In the genomic region with DNA sequence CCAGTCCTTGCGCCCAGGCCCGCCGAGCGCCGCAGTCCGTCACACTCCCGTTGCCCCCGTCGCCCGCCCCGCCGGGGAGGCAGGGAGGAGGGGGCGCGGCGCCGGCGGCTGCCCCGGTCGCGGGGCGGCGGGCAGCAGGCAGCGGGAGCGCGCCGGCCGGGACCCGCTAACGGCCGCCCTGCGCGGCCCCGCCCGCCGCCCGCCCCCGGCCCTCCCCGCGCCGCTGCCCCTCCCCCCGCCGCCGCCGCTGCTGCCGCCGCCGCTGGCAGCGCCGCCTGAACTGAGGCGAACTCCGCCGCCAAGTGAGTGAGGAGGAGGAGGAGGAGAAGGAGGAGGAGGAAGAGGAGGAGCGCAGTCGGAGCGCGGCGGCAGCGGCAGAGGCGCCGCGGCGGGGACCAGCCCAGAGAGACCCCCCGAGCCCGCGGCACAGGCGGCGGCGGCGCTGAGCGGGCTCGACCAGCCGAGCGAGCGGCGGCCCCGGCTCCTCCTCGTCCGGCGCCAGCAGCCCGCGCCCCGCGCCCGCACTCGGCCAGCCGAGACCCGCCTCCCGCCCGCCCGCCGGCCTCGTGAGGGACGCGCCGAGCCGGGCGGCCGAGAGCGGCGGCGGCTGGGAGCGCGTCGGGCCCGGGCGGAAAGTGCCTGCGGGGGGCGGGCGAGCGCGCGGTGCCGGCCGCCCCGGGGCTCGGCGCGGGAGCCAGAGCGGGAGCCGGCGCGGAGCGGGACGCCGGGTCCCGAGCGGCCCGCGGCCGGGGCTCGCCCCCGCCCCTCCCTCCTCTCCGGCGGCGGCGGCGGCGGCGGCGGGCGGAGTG, we compare ENCODE assay signal across 8 cellular contexts. TPM values are rescaled to one million over a fixed set of nuclear protein-coding genes. Genes with fewer than 3 reads are reported as not detected.
DNase-seq lines count a peak whose midpoint lies in the region; ATAC-seq lines count a peak whose summit lies in the region.

Gene QKI, plus strand, starts transcription at position 352 of the 809 bp plus-strand sequence. CDS start 476 bp downstream, outside the sequence.

- H3K9me3 Mint-ChIP-seq in effector memory CD8-positive, alpha-beta T cell: no peaks in the 10 kb centered on the region

- peaks cover 31% of the 10 kb centered on the region for H3K36me3 Mint-ChIP-seq in effector memory CD8-positive, alpha-beta T cell (ENCODE audit: insufficient read depth)

- H3K27ac Mint-ChIP-seq in effector memory CD8-positive, alpha-beta T cell: peak within 1 kb of the TSS; percentile 80 to 90

- H3K4me1 Mint-ChIP-seq in effector memory CD8-positive, alpha-beta T cell (ENCODE audit: low read depth in 2 of 2): peaks cover 25 to 37% of the 10 kb centered on the region in 2 donors

- DNase-seq in NCI-H82 (lab: John Stamatoyannopoulos, UW) (peak; percentile 81), NCI-H82 treated with DMSO at 0.1 percent for 48 hours (lab: John Stamatoyannopoulos, UW; ENCODE audit: unreplicated experiment) (no peak), NCI-H526 treated with DMSO at 0.1 percent for 48 hours (lab: John Stamatoyannopoulos, UW) (peak; percentile 59), mesenteric fat pad (ENCODE audit: low spot score) (peak; percentile 93)
- peak; percentile 88 for DNase-seq in activated CD8-positive, alpha-beta memory T cell treated with anti-CD3 and anti-CD28 coated beads for 24 hours
- DNase-seq in effector memory CD8-positive, alpha-beta T cell: peak; percentile 71 to 76 (median 74)
- DNase-seq in stimulated activated CD8-positive, alpha-beta memory T cell treated with anti-CD3 and anti-CD28 coated beads, Interleukin-15, amount 100 ng/mL, for 1 hour (ENCODE audit: low read depth): peak; percentile 59

- peak within 1 kb of the TSS; percentile 88 to 89 for H3K4me3 Mint-ChIP-seq in effector memory CD8-positive, alpha-beta T cell

- peak; percentile 34 for ATAC-seq in HG02970 (IDR thresholded peaks at IDR 0.05; ENCODE audit: low FRiP score, unreplicated experiment)
- peak; percentile 50 for ATAC-seq in effector memory CD8-positive, alpha-beta T cell (replicated peaks)

- H3K27me3 Mint-ChIP-seq in effector memory CD8-positive, alpha-beta T cell: peaks cover 0 to 6% of the 10 kb centered on the region in 2 donors

RNA-seq across cellular contexts. Expression of gene QKI, which starts in this region (rescaled TPM):
- 267 TPM for total RNA-seq in mesenteric fat pad
